ENCODE assay signal across 13 cellular contexts in genomic region chr9:120480707-120481106, GRCh38.
A peak's percentile ranks its signal among the peaks of the same experiment; 100 is the strongest.
DNase-seq lines count a peak whose midpoint lies in the region; FAIRE-seq and TF ChIP-seq lines count a peak whose summit lies in the region.
"Had no signal": no experiment of that assay in that cellular context is flagged by ENCODE, and none has a peak within 500 bp of the region (broad histone marks: within the 10 kb centered on the region; RNA-seq: fewer than 3 reads in every experiment).

No MANE protein-coding gene starts in this region.

- H3K27ac Mint-ChIP-seq in endodermal cell: peak overlapping the region; percentile 72
- H3K27ac Mint-ChIP-seq: stimulated activated memory B cell treated with anti-CD40 and anti-IgM and Interleukin-4, amounts not matched to agents 10 μg/mL and 1 μg/mL and 100 μg/mL, for 72 hours had no signal

- FAIRE-seq in D721Med (lab: Jason Lieb, UNC): no peak
- no peak for FAIRE-seq in urothelium cell line (lab: Jason Lieb, UNC)
- FAIRE-seq: GM18507 had no signal

- H3K36me3 Mint-ChIP-seq in endodermal cell (ENCODE audit: low read depth): peaks cover 49% of the 10 kb centered on the region

- DNase-seq in DMS53 (lab: John Stamatoyannopoulos, UW) (peak; percentile 27), DMS53 treated with DMSO at 0.1 percent for 48 hours (lab: John Stamatoyannopoulos, UW; ENCODE audit: unreplicated experiment) (no peak), NCI-H2107 (lab: John Stamatoyannopoulos, UW) (peak; percentile 34), endodermal cell (peak; percentile 40), occipital lobe (lab: John Stamatoyannopoulos, UW) (peak; percentile 3), D721Med (ENCODE audit: insufficient read length, low spot score) (no peak), urothelium cell line (ENCODE audit: low spot score) (no peak), inferior parietal cortex (ENCODE audit: extremely low spot score) (no peak)
- DNase-seq: 8988T had no signal

- H3K9me3 Mint-ChIP-seq in endodermal cell: no peaks in the 10 kb centered on the region
- H3K9me3 Mint-ChIP-seq: brain; stimulated activated memory B cell treated with anti-CD40 and anti-IgM and Interleukin-4, amounts not matched to agents 10 μg/mL and 1 μg/mL and 100 μg/mL, for 72 hours had no signal

- no peak overlapping the region for H3K4me3 ChIP-seq in endodermal cell (ENCODE audit: low read length)

- WGBS in endodermal cell (ENCODE audit: insufficient coverage in 1 of 2, insufficient read length in 1 of 2), 2 experiments: 75 to 83% methylated on average over 1 of the region's 1 CpG

- H3K4me1 ChIP-seq in endodermal cell (ENCODE audit: control insufficient read depth, insufficient read depth, low read length): no peaks in the 10 kb centered on the region

- H3K9me3 ChIP-seq in endodermal cell (ENCODE audit: control insufficient read depth, low read length): no peaks in the 10 kb centered on the region
- H3K9me3 ChIP-seq: neutrophil had no signal

- no peaks in the 10 kb centered on the region for H3K27me3 ChIP-seq in endodermal cell (ENCODE audit: control insufficient read depth, insufficient read depth, low read length, poor library complexity, severe bottlenecking)
- H3K27me3 ChIP-seq: neutrophil had no signal

- peaks cover 43% of the 10 kb centered on the region for H3K36me3 ChIP-seq in endodermal cell (ENCODE audit: control insufficient read depth, insufficient read depth, low read length)

- H3K27me3 Mint-ChIP-seq in endodermal cell (ENCODE audit: insufficient read depth): no peaks in the 10 kb centered on the region
- H3K27me3 Mint-ChIP-seq: brain; stimulated activated memory B cell treated with anti-CD40 and anti-IgM and Interleukin-4, amounts not matched to agents 10 μg/mL and 1 μg/mL and 100 μg/mL, for 72 hours had no signal

- no peak overlapping the region for H3K27ac ChIP-seq in endodermal cell (ENCODE audit: low read depth, low read length)
- H3K27ac ChIP-seq: neutrophil had no signal

- TF ChIP-seq CTCF in endodermal cell (conservative IDR thresholded peaks at IDR 0.05) (no peak), D721Med (IDR thresholded peaks at IDR 0.05; ENCODE audit: insufficient read depth, missing control alignments) (no peak)

- H3K9ac ChIP-seq in endodermal cell (ENCODE audit: extremely low read depth, low read length, poor library complexity, severe bottlenecking): no peak overlapping the region

- no peak overlapping the region for H3K4me3 Mint-ChIP-seq in endodermal cell
- H3K4me3 Mint-ChIP-seq: brain; stimulated activated memory B cell treated with anti-CD40 and anti-IgM and Interleukin-4, amounts not matched to agents 10 μg/mL and 1 μg/mL and 100 μg/mL, for 72 hours had no signal

- H3K4me1 Mint-ChIP-seq in endodermal cell: peaks cover 2% of the 10 kb centered on the region

Comparison
In these comparisons a context has a peak if more than half of its experiments do, and no peak if none do; other contexts are left out.
1. DNase-seq: peak in DMS53 (single experiment), NCI-H2107 (single experiment), endodermal cell (single experiment) and occipital lobe (single experiment); none in DMS53 treated with DMSO at 0.1 percent for 48 hours (single experiment), D721Med (single experiment), urothelium cell line (single experiment) and inferior parietal cortex (single experiment).